Comparison of ENCODE assay signal across 8 cellular contexts in the genomic region with DNA sequence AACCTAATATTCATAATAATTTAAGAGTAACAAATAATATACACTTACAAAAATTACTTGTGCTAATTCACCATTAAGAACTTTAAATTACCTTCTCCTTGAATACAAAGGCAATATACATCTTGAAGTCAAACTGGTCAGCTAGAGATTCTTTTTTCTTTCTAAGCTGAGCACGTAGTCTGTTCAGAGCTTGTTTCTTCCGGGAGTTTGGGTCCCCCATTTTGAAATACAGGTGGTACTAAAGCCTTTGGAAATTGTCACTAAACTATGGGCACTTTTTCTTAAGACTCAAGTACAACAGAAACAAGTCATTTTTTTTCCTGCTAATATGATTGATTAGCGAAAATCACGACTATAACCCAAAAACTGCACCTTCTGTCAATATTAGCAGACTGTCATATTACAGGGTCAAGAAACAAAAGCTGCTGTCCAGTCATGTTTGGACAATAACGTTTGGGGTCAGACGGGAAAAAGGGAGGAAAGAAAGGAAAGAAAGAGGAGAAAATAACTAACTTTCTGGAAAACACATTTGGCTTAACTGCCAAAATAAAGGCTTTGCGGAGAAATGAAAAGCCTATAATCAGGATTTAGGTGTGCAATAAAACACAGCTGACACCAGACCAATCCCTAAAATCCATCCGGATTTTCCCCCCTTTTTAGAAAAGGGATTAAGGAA. TPM values are rescaled to one million over a fixed set of nuclear protein-coding genes. Genes with fewer than 3 reads are reported as not detected.
A peak's percentile ranks its signal among the peaks of the same experiment; 100 is the strongest.
DNase-seq lines count a peak whose midpoint lies in the region; ATAC-seq and TF ChIP-seq lines count a peak whose summit lies in the region.

No MANE protein-coding gene starts in this region.

- H3K4me2 ChIP-seq in Loucy (ENCODE audit: low read depth, low read length, poor library complexity, severe bottlenecking), result peak overlapping the region; percentile 100

- peaks cover 72% of the 10 kb centered on the region for H3K4me1 Mint-ChIP-seq in central memory CD8-positive, alpha-beta T cell
- H3K4me1 Mint-ChIP-seq in naive thymus-derived CD4-positive, alpha-beta T cell, result peaks cover 36 to 74% (median 69%) of the 10 kb centered on the region in 7 donors

- H3K9me3 ChIP-seq in Loucy (ENCODE audit: insufficient read depth, low read depth, low read length), result no peaks in the 10 kb centered on the region
- no peaks in the 10 kb centered on the region for H3K9me3 ChIP-seq in naive thymus-derived CD4-positive, alpha-beta T cell (ENCODE audit: control insufficient read depth in 2 of 3, low read length in 3 of 3)

- CTCF ChIA-PET in BJ (lab: Yijun Ruan, JAX), result interaction anchor here (0.7 to 1.1 kb wide), 4 partner anchors 14 to 1274 kb away, joined by 3 read pairs; no protein-coding TSS in a partner anchor
- CTCF ChIA-PET in naive thymus-derived CD4-positive, alpha-beta T cell (lab: Charles Lee), result interaction anchor here (0.5 to 0.9 kb wide), 5 partner anchors 11 to 309 kb away, joined by 3 to 6 read pairs (median 4); no protein-coding TSS in a partner anchor

- POLR2A ChIA-PET in BJ (lab: Charles Lee), result interaction anchor here (1.7 kb wide), 1 partner anchor 16 kb away, joined by 4 read pairs; no protein-coding TSS in a partner anchor
- POLR2A ChIA-PET in naive thymus-derived CD4-positive, alpha-beta T cell (lab: Charles Lee), result interaction anchor here (0.5 to 3.9 kb wide), 16 partner anchors 7 to 296 kb away, joined by 3 to 38 read pairs (median 4); a partner anchor contains a TSS

- no peaks in the 10 kb centered on the region for H3K9me3 Mint-ChIP-seq in central memory CD8-positive, alpha-beta T cell
- peaks cover 0 to 6% (median 0%) of the 10 kb centered on the region in 11 donors for H3K9me3 Mint-ChIP-seq in naive thymus-derived CD4-positive, alpha-beta T cell

- H3K4me1 ChIP-seq in Loucy (ENCODE audit: insufficient read depth, low read length, poor library complexity, severe bottlenecking), result peaks cover 55% of the 10 kb centered on the region
- peaks cover 50 to 54% of the 10 kb centered on the region in 2 donors for H3K4me1 ChIP-seq in naive thymus-derived CD4-positive, alpha-beta T cell (ENCODE audit: control insufficient read depth in 2 of 2, insufficient read depth in 2 of 2, low read length in 2 of 2)

- no peak for ATAC-seq in central memory CD8-positive, alpha-beta T cell (replicated peaks; ENCODE audit: extremely low read depth, poor library complexity, severe bottlenecking)
- no peak for ATAC-seq in naive thymus-derived CD4-positive, alpha-beta T cell
- no peak for ATAC-seq in HG03439 (IDR thresholded peaks at IDR 0.05; ENCODE audit: unreplicated experiment)

- intact Hi-C loops in naive thymus-derived CD4-positive, alpha-beta T cell (cut with micrococcal nuclease), result loop anchor here (1.0 to 2.0 kb wide), 2 partner anchors 9 to 300 kb away; no protein-coding TSS in a partner anchor

- H3K4me3 ChIP-seq in BJ (ENCODE audit: low read depth, low read length), result peak overlapping the region; percentile 99
- peak overlapping the region; percentile 98 for H3K4me3 ChIP-seq in Loucy (ENCODE audit: low read length, poor library complexity, severe bottlenecking)
- H3K4me3 ChIP-seq in naive thymus-derived CD4-positive, alpha-beta T cell (ENCODE audit: low read length), result peak overlapping the region; percentile 55

- TF ChIP-seq CTCF in BJ (IDR thresholded peaks at IDR 0.05; ENCODE audit: insufficient read depth, low read depth, low read length), result no peak
- TF ChIP-seq CTCF in Loucy (conservative IDR thresholded peaks at IDR 0.05; ENCODE audit: low read length), result no peak

- DNase-seq in BJ (ENCODE audit: low read depth) (no peak), amygdala (lab: John Stamatoyannopoulos, UW) (no peak), AML-193 (lab: John Stamatoyannopoulos, UW) (no peak)
- DNase-seq in central memory CD8-positive, alpha-beta T cell (ENCODE audit: low spot score in 2 of 2), result no peak
- peak in 3 of 9 donors; percentile 22 to 24 (median 22) for DNase-seq in naive thymus-derived CD4-positive, alpha-beta T cell
- no peak for DNase-seq in stimulated activated naive CD4-positive, alpha-beta T cell treated with Interleukin-2 at 50 U/mL for 16 hours (lab: John Stamatoyannopoulos, UW)

- peak overlapping the region; percentile 99 for H3K27ac ChIP-seq in naive thymus-derived CD4-positive, alpha-beta T cell (ENCODE audit: low read depth, low read length)

- peaks cover 70% of the 10 kb centered on the region for H3K79me2 ChIP-seq in Loucy (ENCODE audit: insufficient read depth, low read length)

- H3K9me2 ChIP-seq in Loucy (replicated peaks; ENCODE audit: low read depth, low read length), result no peaks in the 10 kb centered on the region

- peak overlapping the region; percentile 100 for H3K27ac Mint-ChIP-seq in central memory CD8-positive, alpha-beta T cell (ENCODE audit: low read depth)
- peak overlapping the region; percentile 95 to 100 (median 99) for H3K27ac Mint-ChIP-seq in naive thymus-derived CD4-positive, alpha-beta T cell

- no peaks in the 10 kb centered on the region for H3K27me3 Mint-ChIP-seq in central memory CD8-positive, alpha-beta T cell
- H3K27me3 Mint-ChIP-seq in naive thymus-derived CD4-positive, alpha-beta T cell, result peaks cover 0 to 2% (median 0%) of the 10 kb centered on the region in 5 donors

- peaks cover 2% of the 10 kb centered on the region; the same call in 1 of the 2 replicates for H3F3A ChIP-seq in Loucy (ENCODE audit: low read depth)

- no peak overlapping the region for H2AFZ ChIP-seq in Loucy (ENCODE audit: low read length)

- H3K36me3 Mint-ChIP-seq in central memory CD8-positive, alpha-beta T cell (ENCODE audit: insufficient read depth), result peaks cover 70% of the 10 kb centered on the region
- H3K36me3 Mint-ChIP-seq in naive thymus-derived CD4-positive, alpha-beta T cell, result peaks cover 3 to 38% (median 31%) of the 10 kb centered on the region in 5 donors

- H3K36me3 ChIP-seq in BJ (ENCODE audit: control insufficient read depth, insufficient read depth, low read length), result peaks cover 2% of the 10 kb centered on the region; the same call in 1 of the 2 replicates
- peaks cover 27% of the 10 kb centered on the region for H3K36me3 ChIP-seq in Loucy (ENCODE audit: insufficient read depth, low read length)
- peaks cover 6 to 38% (median 15%) of the 10 kb centered on the region in 3 experiments for H3K36me3 ChIP-seq in naive thymus-derived CD4-positive, alpha-beta T cell (ENCODE audit: control insufficient read depth in 2 of 3, insufficient read depth in 3 of 3, low read length in 3 of 3)

- peaks cover 69% of the 10 kb centered on the region for H4K20me1 ChIP-seq in Loucy (ENCODE audit: insufficient read depth, low read length, poor library complexity, severe bottlenecking)

- peak overlapping the region; percentile 99 for H3K4me3 Mint-ChIP-seq in central memory CD8-positive, alpha-beta T cell
- H3K4me3 Mint-ChIP-seq in naive thymus-derived CD4-positive, alpha-beta T cell, result peak overlapping the region; percentile 93 to 97 (median 96)

- H3K27me3 ChIP-seq in BJ (ENCODE audit: control insufficient read depth, insufficient read depth, low read length) (no peaks in the 10 kb centered on the region), Loucy (ENCODE audit: insufficient read depth, low read length, poor library complexity, severe bottlenecking) (peaks cover 6% of the 10 kb centered on the region)
- H3K27me3 ChIP-seq in naive thymus-derived CD4-positive, alpha-beta T cell (ENCODE audit: control insufficient read depth in 2 of 2, insufficient read depth in 2 of 2, low read length in 2 of 2), result no peaks in the 10 kb centered on the region

- peak overlapping the region; percentile 99 for H3K9ac ChIP-seq in Loucy (ENCODE audit: low read depth, low read length, poor library complexity, severe bottlenecking)

RNA-seq across cellular contexts. Expression of a gene that starts 0.4 kb away (rescaled TPM):
- 38.9 and 83.8 TPM in 2 replicates for polyA plus RNA-seq in BJ (2011; rRNA removed)
- polyA minus RNA-seq in BJ (2011; rRNA and poly(A)+ RNA removed), result 53.4 and 60.3 TPM in 2 replicates
- total RNA-seq in naive thymus-derived CD4-positive, alpha-beta T cell, result 100 to 1,000 TPM; 115 to 162 (median 135) TPM
- polyA plus RNA-seq in naive thymus-derived CD4-positive, alpha-beta T cell, result 100 to 1,000 TPM; 102 to 130 TPM

RNA-seq across cellular contexts. Expression of a gene that starts 51.7 kb away (rescaled TPM):
- polyA plus RNA-seq in BJ (2011; rRNA removed), result 9.9 and 20.3 TPM in 2 replicates
- 1.8 and 2.9 TPM in 2 replicates for polyA minus RNA-seq in BJ (2011; rRNA and poly(A)+ RNA removed)
- 10 to 100 TPM in 3 of 5 experiments, 1 to 10 TPM in 2; 4.0 to 20.0 (median 12.5) TPM for total RNA-seq in naive thymus-derived CD4-positive, alpha-beta T cell
- 10 to 100 TPM; 12.9 to 13.5 TPM for polyA plus RNA-seq in naive thymus-derived CD4-positive, alpha-beta T cell

RNA-seq across cellular contexts. Expression of a gene that starts 51.9 kb away (rescaled TPM):
- polyA plus RNA-seq in BJ (2011; rRNA removed), result 16.8 and 28.2 TPM in 2 replicates
- polyA minus RNA-seq in BJ (2011; rRNA and poly(A)+ RNA removed), result 8.0 and 10.1 TPM in 2 replicates
- 10 to 100 TPM; 38.6 to 69.7 (median 48.2) TPM for total RNA-seq in naive thymus-derived CD4-positive, alpha-beta T cell
- 10 to 100 TPM; 36.8 to 50.3 TPM for polyA plus RNA-seq in naive thymus-derived CD4-positive, alpha-beta T cell

RNA-seq across cellular contexts. Expression of a gene that starts 56.1 kb away (rescaled TPM):
- polyA plus RNA-seq in BJ (2011; rRNA removed), result 13.4 and 17.8 TPM in 2 replicates
- polyA minus RNA-seq in BJ (2011; rRNA and poly(A)+ RNA removed), result 7.7 and 11.7 TPM in 2 replicates
- 10 to 100 TPM in 1 of 5 experiments, 1 to 10 TPM in 4; 5.1 to 54.6 (median 7.0) TPM for total RNA-seq in naive thymus-derived CD4-positive, alpha-beta T cell
- polyA plus RNA-seq in naive thymus-derived CD4-positive, alpha-beta T cell, result 1 to 10 TPM; 4.2 to 5.0 TPM
